In the genomic region with DNA sequence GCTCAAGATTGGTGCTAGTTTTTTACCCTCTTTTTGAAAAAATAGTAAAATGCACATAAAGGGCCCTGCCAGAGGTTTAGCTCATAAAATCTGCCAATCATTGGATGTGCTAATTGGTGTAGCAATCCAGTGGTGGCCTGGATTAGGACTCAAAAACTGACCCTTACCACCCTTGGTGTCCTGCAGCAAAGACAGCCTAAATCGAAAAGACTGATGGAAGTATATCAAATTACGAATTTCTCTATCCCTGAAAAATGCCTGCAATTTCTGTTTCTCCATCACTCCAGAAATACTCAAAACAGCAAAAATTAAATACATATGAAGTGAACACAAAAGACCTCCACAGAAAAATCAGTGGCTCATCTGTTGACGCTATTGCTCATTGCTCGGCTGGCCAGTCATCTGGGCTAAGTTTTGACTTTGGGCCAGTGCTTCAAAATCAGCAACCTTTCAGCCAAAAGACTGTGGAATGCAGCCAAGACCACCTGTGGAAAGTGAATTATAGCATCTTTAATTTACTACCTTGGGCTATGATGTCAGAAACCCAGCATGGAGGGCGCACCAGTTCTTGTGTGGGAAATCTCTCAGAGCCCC, we compare ENCODE assay signal across 16 cellular contexts. TPM values are rescaled to one million over a fixed set of nuclear protein-coding genes. Genes with fewer than 3 reads are reported as not detected.
DNase-seq lines count a peak whose midpoint lies in the region; ATAC-seq, FAIRE-seq and TF ChIP-seq lines count a peak whose summit lies in the region.
"Had no signal": no experiment of that assay in that cellular context is flagged by ENCODE, and none has a peak within 500 bp of the region (broad histone marks: within the 10 kb centered on the region; RNA-seq: fewer than 3 reads in every experiment).

No MANE protein-coding gene starts in this region.

- H3K4me3 ChIP-seq in PC-3 (ENCODE audit: low read length) = no peak overlapping the region
- no peak overlapping the region for H3K4me3 ChIP-seq in rectal smooth muscle tissue (ENCODE audit: low read length)
- no peak overlapping the region for H3K4me3 ChIP-seq in prostate gland
- H3K4me3 ChIP-seq: adrenal gland; BLaER1 treated with 17β-estradiol and CSF1 and Interleukin-3, amounts not matched to agents 10 nM and 100 nM; hepatocyte had no signal

- H3K9me3 ChIP-seq in PC-3 (ENCODE audit: low read length) (no peaks in the 10 kb centered on the region), prostate gland (no peaks in the 10 kb centered on the region)
- H3K9me3 ChIP-seq: adrenal gland; BLaER1 treated with 17β-estradiol and CSF1 and Interleukin-3, amounts not matched to agents 10 nM and 100 nM had no signal

- H3K79me2 ChIP-seq in PC-3 (ENCODE audit: low read length) = no peaks in the 10 kb centered on the region

- DNase-seq in PC-3 = peak; percentile 64
- DNase-seq in fibroblast of peridontal ligament (ENCODE audit: extremely low read depth) = peak; percentile 91
- no peak for DNase-seq in NCI-H1436 (lab: John Stamatoyannopoulos, UW)
- DNase-seq in prostate gland (ENCODE audit: low spot score) = no peak
- DNase-seq: activated T-cell treated with anti-CD3 and anti-CD28 coated beads, Interleukin-2, amount 50 U/mL, for 72 hours; adrenal gland; left colon; NCI-H1417 treated with DMSO at 0.1 percent for 48 hours; NCI-H226 had no signal

- H3K27me3 ChIP-seq in PC-3 (ENCODE audit: low read length) (no peaks in the 10 kb centered on the region), rectal smooth muscle tissue (ENCODE audit: control insufficient read depth, insufficient read depth, low read length) (no peaks in the 10 kb centered on the region), prostate gland (replicated peaks; ENCODE audit: insufficient read depth) (no peaks in the 10 kb centered on the region)
- H3K27me3 ChIP-seq: adrenal gland; BLaER1 treated with 17β-estradiol and CSF1 and Interleukin-3, amounts not matched to agents 10 nM and 100 nM; hepatocyte had no signal

- POLR2A ChIA-PET in PC-3 (lab: Charles Lee; ENCODE audit: unreplicated experiment) = no interaction called here

- TF ChIP-seq POLR2A in prostate gland (IDR thresholded peaks at IDR 0.05) = no peak

- TF ChIP-seq CTCF in PC-3 (conservative IDR thresholded peaks at IDR 0.05; ENCODE audit: low read depth, low read length) (no peak), prostate gland (IDR thresholded peaks at IDR 0.05) (no peak)

- H3K9ac ChIP-seq in PC-3 (ENCODE audit: low read length) (no peak overlapping the region), rectal smooth muscle tissue (ENCODE audit: low read length) (no peak overlapping the region)
- H3K9ac ChIP-seq: BLaER1 treated with 17β-estradiol and CSF1 and Interleukin-3, amounts not matched to agents 10 nM and 100 nM; KMS-11 had no signal

- WGBS in prostate gland = 69% methylated on average over 5 of the region's 5 CpGs

- H2AFZ ChIP-seq in PC-3 (ENCODE audit: low read length) = no peak overlapping the region
- H2AFZ ChIP-seq: hepatocyte had no signal

- H3K36me3 ChIP-seq in PC-3 (ENCODE audit: low read depth, low read length) (no peaks in the 10 kb centered on the region), rectal smooth muscle tissue (ENCODE audit: control insufficient read depth, insufficient read depth, low read length) (no peaks in the 10 kb centered on the region), prostate gland (no peaks in the 10 kb centered on the region)
- H3K36me3 ChIP-seq: adrenal gland; BLaER1 treated with 17β-estradiol and CSF1 and Interleukin-3, amounts not matched to agents 10 nM and 100 nM had no signal

- H3K4me1 ChIP-seq in PC-3 (ENCODE audit: insufficient read depth, low read length) (peaks cover 51% of the 10 kb centered on the region), rectal smooth muscle tissue (ENCODE audit: control insufficient read depth, insufficient read depth, low read length) (peaks cover 37% of the 10 kb centered on the region), prostate gland (replicated peaks) (peaks cover 3% of the 10 kb centered on the region)

- intact Hi-C loops in PC-3 (cut with micrococcal nuclease) = no loop called here
- intact Hi-C loops in prostate gland (cut with DNase I) = no loop called here

- peak; percentile 30 for FAIRE-seq in G401.6 (lab: Jason Lieb, UNC)

- H4K20me1 ChIP-seq in PC-3 (ENCODE audit: low read length) = no peaks in the 10 kb centered on the region
- H4K20me1 ChIP-seq: BLaER1 treated with 17β-estradiol and CSF1 and Interleukin-3, amounts not matched to agents 10 nM and 100 nM had no signal

- H3K27ac ChIP-seq in PC-3 (ENCODE audit: low read length) = no peak overlapping the region
- H3K27ac ChIP-seq in rectal smooth muscle tissue (ENCODE audit: low read depth, low read length) = peak overlapping the region; percentile 10
- H3K27ac ChIP-seq in prostate gland = no peak overlapping the region
- H3K27ac ChIP-seq: adrenal gland; BLaER1 treated with 17β-estradiol and CSF1 and Interleukin-3, amounts not matched to agents 10 nM and 100 nM; hepatocyte; KMS-11 had no signal

- no peaks in the 10 kb centered on the region for H3K9me2 ChIP-seq in PC-3 (replicated peaks; ENCODE audit: low read length)

- ATAC-seq in PC-3 = no peak
- ATAC-seq in HG02642 (IDR thresholded peaks at IDR 0.05; ENCODE audit: poor library complexity, unreplicated experiment) = no peak
- no peak for ATAC-seq in GM21526 (IDR thresholded peaks at IDR 0.05; ENCODE audit: low FRiP score, unreplicated experiment)
- ATAC-seq: activated T-cell treated with anti-CD3 and anti-CD28 coated beads, Interleukin-2, amount 50 U/mL, for 72 hours; left colon had no signal

- peak overlapping the region; percentile 15; the same call in 1 of the 2 replicates for H3K4me2 ChIP-seq in PC-3 (ENCODE audit: low read length)
- H3K4me2 ChIP-seq: BLaER1 treated with 17β-estradiol and CSF1 and Interleukin-3, amounts not matched to agents 10 nM and 100 nM; hepatocyte; KMS-11 had no signal

- no TSS peak for BruUV-seq in PC-3 (replicated peaks; lab: Mats Ljungman, UMichigan)

- peaks cover 16% of the 10 kb centered on the region for H3F3A ChIP-seq in PC-3 (ENCODE audit: low read length, unreplicated experiment)

- CTCF ChIA-PET in PC-3 (lab: Charles Lee) = no interaction called here

RNA-seq across cellular contexts. Expression of a gene that starts 30.0 kb away (rescaled TPM):
- total RNA-seq in PC-3 (2014; rRNA removed) (15.3 and 19.1 TPM in 2 replicates), prostate gland (10 to 100 TPM; 74.5 to 92.1 TPM)
- total RNA-seq: activated T-cell treated with anti-CD3 and anti-CD28 coated beads, Interleukin-2, amount 50 U/mL, for 72 hours had no signal

Comparison
In these comparisons a context has a peak if more than half of its experiments do, and no peak if none do; other contexts are left out.
1. DNase-seq: peak in PC-3 (single experiment) and fibroblast of peridontal ligament (single experiment); none in NCI-H1436 (single experiment) and prostate gland (single experiment).